ENCODE assay signal across 8 cellular contexts in genomic region chr7:92836489-92837213, GRCh38. TPM values are rescaled to one million over a fixed set of nuclear protein-coding genes. Genes with fewer than 3 reads are reported as not detected.
DNase-seq lines count a peak whose midpoint lies in the region; ATAC-seq and TF ChIP-seq lines count a peak whose summit lies in the region.

Gene CDK6 (minus strand): TSS chr7:92836573. CDS start chr7:92833323, 3,250 bp downstream.

- CTCF ChIA-PET in activated naive CD4-positive, alpha-beta T cell treated with anti-CD3 and anti-CD28 coated beads for 36 hours (lab: Charles Lee): interaction anchor here (1.2 to 2.0 kb wide), 2 partner anchors 68 to 215 kb away, joined by 3 to 7 read pairs; no protein-coding TSS in a partner anchor

- intact Hi-C loops in activated naive CD4-positive, alpha-beta T cell treated with anti-CD3 and anti-CD28 coated beads for 36 hours (cut with micrococcal nuclease): loop anchor here (5.0 to 10.0 kb wide), 3 partner anchors 281 to 702 kb away; partner anchors contain the start of genes ANKIB1, CYP51A1, KRIT1 and SAMD9

- peak within 1 kb of the TSS; percentile 99 for H3K27ac ChIP-seq in cardiac muscle cell

- H3K4me1 Mint-ChIP-seq in activated naive CD4-positive, alpha-beta T cell treated with anti-CD3 and anti-CD28 coated beads for 36 hours (ENCODE audit: low read depth): peaks cover 18% of the 10 kb centered on the region
- peaks cover 19% of the 10 kb centered on the region for H3K4me1 Mint-ChIP-seq in progenitor cell of endocrine pancreas (ENCODE audit: low read depth)

- H3K9me3 ChIP-seq in cardiac muscle cell (ENCODE audit: low read depth): no peaks in the 10 kb centered on the region

- peaks cover 20% of the 10 kb centered on the region for H3K4me1 ChIP-seq in cardiac muscle cell (ENCODE audit: low read depth)

- H3K9me3 Mint-ChIP-seq in activated naive CD4-positive, alpha-beta T cell treated with anti-CD3 and anti-CD28 coated beads for 36 hours: no peaks in the 10 kb centered on the region
- H3K9me3 Mint-ChIP-seq in progenitor cell of endocrine pancreas (ENCODE audit: low read depth): no peaks in the 10 kb centered on the region

- peak within 1 kb of the TSS; percentile 89 for H3K4me3 Mint-ChIP-seq in activated naive CD4-positive, alpha-beta T cell treated with anti-CD3 and anti-CD28 coated beads for 36 hours
- peak within 1 kb of the TSS; percentile 97 for H3K4me3 Mint-ChIP-seq in progenitor cell of endocrine pancreas (ENCODE audit: low read depth)

- no peaks in the 10 kb centered on the region for H3K36me3 ChIP-seq in cardiac muscle cell

- in situ Hi-C loops in ACHN (cut with HindIII; ENCODE audit: low pct_ligation_motif_present, low pct_unique_long_range_greater_than_20kb, low sequenced_read_pairs) (no loop called here), GM18951 (cut with MboI; ENCODE audit: low sequenced_read_pairs, unreplicated experiment) (loop anchor here (10.0 kb wide), 1 partner anchor 142 kb away; no protein-coding TSS in a partner anchor), SK-MEL-5 (cut with HindIII; ENCODE audit: low pct_unique_long_range_greater_than_20kb, low sequenced_read_pairs) (no loop called here)

- peak; percentile 61 for TF ChIP-seq POLR2A in GM18951 (IDR thresholded peaks at IDR 0.05; ENCODE audit: extremely low read depth, insufficient read depth, insufficient read length)

- TF ChIP-seq CTCF in cardiac muscle cell (IDR thresholded peaks at IDR 0.05; ENCODE audit: low read depth, low read length) (no peak), progenitor cell of endocrine pancreas (IDR thresholded peaks at IDR 0.05; ENCODE audit: unreplicated experiment) (no peak)

- peak within 1 kb of the TSS; percentile 97 for H3K27ac Mint-ChIP-seq in activated naive CD4-positive, alpha-beta T cell treated with anti-CD3 and anti-CD28 coated beads for 36 hours
- peak within 1 kb of the TSS; percentile 94 for H3K27ac Mint-ChIP-seq in progenitor cell of endocrine pancreas

- peaks cover 14% of the 10 kb centered on the region for H3K27me3 Mint-ChIP-seq in activated naive CD4-positive, alpha-beta T cell treated with anti-CD3 and anti-CD28 coated beads for 36 hours (ENCODE audit: low read depth)
- H3K27me3 Mint-ChIP-seq in progenitor cell of endocrine pancreas: peaks cover 44% of the 10 kb centered on the region

- peaks cover 26% of the 10 kb centered on the region for H3K36me3 Mint-ChIP-seq in activated naive CD4-positive, alpha-beta T cell treated with anti-CD3 and anti-CD28 coated beads for 36 hours (ENCODE audit: low read depth)
- H3K36me3 Mint-ChIP-seq in progenitor cell of endocrine pancreas (ENCODE audit: insufficient read depth): peaks cover 1% of the 10 kb centered on the region

- peak; percentile 44 for ATAC-seq in HG03432 (IDR thresholded peaks at IDR 0.05; ENCODE audit: unreplicated experiment)

- no peaks in the 10 kb centered on the region for H3K27me3 ChIP-seq in cardiac muscle cell

- DNase-seq in ACHN: peak; percentile 86
- DNase-seq in SK-MEL-5 (ENCODE audit: low read depth, low spot score): peak; percentile 64
- DNase-seq in activated naive CD4-positive, alpha-beta T cell treated with anti-CD3 and anti-CD28 coated beads for 36 hours: peak; percentile 70
- peak; percentile 70 to 88 for DNase-seq in cardiac muscle cell (ENCODE audit: low read depth in 1 of 2, low spot score in 1 of 2)
- DNase-seq in progenitor cell of endocrine pancreas (ENCODE audit: low spot score, unreplicated experiment): peak; percentile 38
- no peak for DNase-seq in globus pallidus (ENCODE audit: low spot score)

- peak within 1 kb of the TSS; percentile 82 for H3K4me3 ChIP-seq in cardiac muscle cell

RNA-seq across cellular contexts. Expression of gene CDK6, which starts in this region (rescaled TPM):
- 26.9 and 31.0 TPM in 2 replicates for total RNA-seq in SK-MEL-5 (2014; rRNA removed; shearing (Covaris generic))
- 20.7 and 27.5 TPM in 2 replicates for polyA plus RNA-seq in SK-MEL-5 (2015; cell fraction: cytosol; rRNA removed)
- polyA plus RNA-seq in SK-MEL-5 (2015; cell fraction: nucleus; rRNA removed): 14.2 and 30.9 TPM in 2 replicates
- total RNA-seq in activated naive CD4-positive, alpha-beta T cell treated with anti-CD3 and anti-CD28 coated beads for 36 hours: 100 to 1,000 TPM in 1 of 2 experiments, 10 to 100 TPM in 1; 99.4 to 101 TPM
- total RNA-seq in cardiac muscle cell: 81.6 and 98.1 TPM in 2 replicates
- 28.7 and 38.8 TPM in 2 replicates for polyA plus RNA-seq in cardiac muscle cell
- total RNA-seq in progenitor cell of endocrine pancreas: 23.3 and 29.1 TPM in 2 replicates
